In genomic region chr14:105950364-105950892, GRCh38 we compare ENCODE assay signal across 7 cellular contexts.
DNase-seq lines count a peak whose midpoint lies in the region; ATAC-seq, FAIRE-seq and TF ChIP-seq lines count a peak whose summit lies in the region.
"Not testable (repeated sequence)": the region's sequence is repeated elsewhere in the genome, so short reads cannot be mapped to it uniquely, and the experiment has no call there.

No MANE protein-coding gene starts in this region.

- POLR2A ChIA-PET in activated B cell treated with CpG ODN at 0.5 μM for 24 hours (lab: Charles Lee) = interaction anchor here (0.6 to 1.3 kb wide), 3 partner anchors 18 to 896 kb away, joined by 3 to 6 read pairs (median 3); no protein-coding TSS in a partner anchor
- POLR2A ChIA-PET in GM12878 (lab: Charles Lee) = not testable (repeated sequence)

- H3K4me3 Mint-ChIP-seq in IgD-negative memory B cell = peak overlapping the region in 3 of 4 donors; percentile 28 to 82 (median 53)
- H3K4me3 Mint-ChIP-seq in activated B cell treated with CpG ODN at 0.5 μM for 24 hours; stimulated activated effector memory CD8-positive, alpha-beta T cell treated with anti-CD3 and anti-CD28 coated beads, Interleukin-12 subunit alpha, Interleukin-12 subunit beta, amount 100 ng/mL, for 72 hours: not testable (repeated sequence)
- H3K4me3 Mint-ChIP-seq in memory B cell = peak overlapping the region; percentile 24

- TF ChIP-seq EP300 in GM12878 (IDR thresholded peaks at IDR 0.05; ENCODE audit: borderline replicate concordance in 1 of 2, control insufficient read depth in 1 of 2, low read depth in 2 of 2, low read length in 2 of 2) = not testable (repeated sequence)

- not testable (repeated sequence) for TF ChIP-seq CTCF in activated B cell treated with CpG ODN at 0.5 μM for 24 hours (IDR thresholded peaks at IDR 0.05); GM12878 (IDR thresholded peaks at IDR 0.05 in 2 of 3, conservative IDR thresholded peaks at IDR 0.05 in 1 of 3; ENCODE audit: control insufficient read depth in 2 of 3, extremely low read depth in 1 of 3, insufficient read depth in 1 of 3, low read depth in 3 of 3, low read length in 3 of 3)

- peaks cover 16 to 17% (median 17%) of the 10 kb centered on the region in 3 donors for H3K4me1 Mint-ChIP-seq in IgD-negative memory B cell
- peaks cover 42% of the 10 kb centered on the region for H3K4me1 Mint-ChIP-seq in activated B cell treated with CpG ODN at 0.5 μM for 24 hours
- peaks cover 20% of the 10 kb centered on the region for H3K4me1 Mint-ChIP-seq in memory B cell
- not testable (repeated sequence) for H3K4me1 Mint-ChIP-seq in stimulated activated effector memory CD8-positive, alpha-beta T cell treated with anti-CD3 and anti-CD28 coated beads, Interleukin-12 subunit alpha, Interleukin-12 subunit beta, amount 100 ng/mL, for 72 hours

- SMC1A ChIA-PET in GM12878 (lab: Charles Lee; ENCODE audit: uncharacterized antibody, unreplicated experiment) = not testable (repeated sequence)

- H4K20me1 ChIP-seq in GM12878 (ENCODE audit: control insufficient read depth, insufficient read depth) = not testable (repeated sequence)

- H3K79me2 ChIP-seq in GM12878 (ENCODE audit: control insufficient read depth, insufficient read depth, low read length) = not testable (repeated sequence)

- CTCF ChIA-PET in activated B cell treated with CpG ODN at 0.5 μM for 24 hours (lab: Charles Lee); GM12878 (lab: Yijun Ruan, JAX): not testable (repeated sequence)

- not testable (repeated sequence) for H3K9me3 Mint-ChIP-seq in IgD-negative memory B cell; activated B cell treated with CpG ODN at 0.5 μM for 24 hours; memory B cell; stimulated activated effector memory CD8-positive, alpha-beta T cell treated with anti-CD3 and anti-CD28 coated beads, Interleukin-12 subunit alpha, Interleukin-12 subunit beta, amount 100 ng/mL, for 72 hours

- not testable (repeated sequence) for TF ChIP-seq RAD21 in GM12878 (IDR thresholded peaks at IDR 0.05; ENCODE audit: insufficient read depth, low read depth, low read length)

- not testable (repeated sequence) for H3K27me3 Mint-ChIP-seq in IgD-negative memory B cell, activated B cell treated with CpG ODN at 0.5 μM for 24 hours, memory B cell

- not testable (repeated sequence) for H2AFZ ChIP-seq in GM12878 (ENCODE audit: control insufficient read depth, low read depth, low read length)

- H3K27ac Mint-ChIP-seq in IgD-negative memory B cell (peak overlapping the region in 2 of 3 donors; percentile 16 to 87), activated B cell treated with CpG ODN at 0.5 μM for 24 hours (peak overlapping the region; percentile 46)
- H3K27ac Mint-ChIP-seq in memory B cell; stimulated activated effector memory CD8-positive, alpha-beta T cell treated with anti-CD3 and anti-CD28 coated beads, Interleukin-12 subunit alpha, Interleukin-12 subunit beta, amount 100 ng/mL, for 72 hours: not testable (repeated sequence)

- not testable (repeated sequence) for H3K27me3 ChIP-seq in GM12878 (replicated peaks in 1 of 2; ENCODE audit: control insufficient read depth in 2 of 2, insufficient read depth in 2 of 2, low read length in 1 of 2)

- H3K4me2 ChIP-seq in GM12878 (ENCODE audit: control insufficient read depth, insufficient read depth) = 0 out of 2 replicates have a peak overlapping the region, but pooled peaks have one; percentile 48

- TF ChIP-seq POLR2A in GM12878 (IDR thresholded peaks at IDR 0.05; ENCODE audit: low read depth, low read length) = not testable (repeated sequence)

- intact Hi-C loops in activated B cell treated with CpG ODN at 0.5 μM for 24 hours (cut with micrococcal nuclease); GM12878 (cut with micrococcal nuclease; ENCODE audit: unreplicated experiment): not testable (repeated sequence)

- BruUV-seq in GM12878 (replicated peaks; lab: Mats Ljungman, UMichigan) = not testable (repeated sequence)

- in situ Hi-C loops in GM12878 (cut with MboI) = not testable (repeated sequence)

- RAD21 ChIA-PET in GM12878 (lab: Charles Lee; ENCODE audit: unreplicated experiment) = not testable (repeated sequence)

- FAIRE-seq in GM12878 (lab: Jason Lieb, UNC) = not testable (repeated sequence)

- H3K27ac ChIP-seq in GM12878 (ENCODE audit: control insufficient read depth, insufficient read depth) = not testable (repeated sequence)

- H3K4me3 ChIP-seq in GM08714 (ENCODE audit: low read length) = peak overlapping the region; percentile 31; the same call in 1 of the 2 replicates
- not testable (repeated sequence) for H3K4me3 ChIP-seq in GM12878

- not testable (repeated sequence) for H3K9me3 ChIP-seq in GM12878 (replicated peaks; ENCODE audit: control insufficient read depth, insufficient read depth, low read length)

- not testable (repeated sequence) for H3K36me3 ChIP-seq in GM12878 (ENCODE audit: control insufficient read depth in 2 of 2, insufficient read depth in 2 of 2, low read length in 1 of 2)

- H3K9ac ChIP-seq in GM12878 (ENCODE audit: control insufficient read depth, insufficient read depth, low read length) = not testable (repeated sequence)

- ATAC-seq in GM18517 (IDR thresholded peaks at IDR 0.05; ENCODE audit: unreplicated experiment) (peak; percentile 60), activated B cell treated with CpG ODN at 0.5 μM for 24 hours (ENCODE audit: low read depth) (peak; percentile 73), memory B cell (ENCODE audit: low read depth) (peak; percentile 73)
- not testable (repeated sequence) for ATAC-seq in GM12878
- peak; percentile 43 for ATAC-seq in stimulated activated effector memory CD8-positive, alpha-beta T cell treated with anti-CD3 and anti-CD28 coated beads, Interleukin-12 subunit alpha, Interleukin-12 subunit beta, amount 100 ng/mL, for 72 hours

- not testable (repeated sequence) for DNase-seq in activated B cell treated with CpG ODN at 0.5 μM for 24 hours; GM12878 (ENCODE audit: low read depth, low spot score); memory B cell (ENCODE audit: low spot score in 2 of 2); stimulated activated effector memory CD8-positive, alpha-beta T cell treated with anti-CD3 and anti-CD28 coated beads, Interleukin-12 subunit alpha, Interleukin-12 subunit beta, amount 100 ng/mL, for 72 hours (ENCODE audit: low spot score in 2 of 2)

- not testable (repeated sequence) for H3K4me1 ChIP-seq in GM12878 (ENCODE audit: control insufficient read depth, insufficient read depth, low read length)

- H3K36me3 Mint-ChIP-seq in IgD-negative memory B cell; activated B cell treated with CpG ODN at 0.5 μM for 24 hours (ENCODE audit: low read depth); memory B cell; stimulated activated effector memory CD8-positive, alpha-beta T cell treated with anti-CD3 and anti-CD28 coated beads, Interleukin-12 subunit alpha, Interleukin-12 subunit beta, amount 100 ng/mL, for 72 hours: not testable (repeated sequence)

- WGBS in GM12878 (ENCODE audit: insufficient coverage, insufficient replicate concordance, low lambda C conversion rate, missing lambda C conversion rate) = no CpG with 5 or more reads among the region's 6 CpGs

TF ChIP-seq in GM12878, 131 proteins besides CTCF, POLR2A, EP300 and RAD21:
- 0 out of 2 replicates have a peak, but pooled peaks have one; percentile 21 for TF ChIP-seq RUNX3 (IDR thresholded peaks at IDR 0.05; ENCODE audit: low read length)
TF ChIP-seq in GM12878: peak in this region for 1; not testable (repeated sequence) for 130.
